ENCODE assay signal across 19 cellular contexts in genomic region chr3:138222888-138223287, GRCh38. TPM values are rescaled to one million over a fixed set of nuclear protein-coding genes. Genes with fewer than 3 reads are reported as not detected.
DNase-seq lines count a peak whose midpoint lies in the region; ATAC-seq and TF ChIP-seq lines count a peak whose summit lies in the region.
"Had no signal": no experiment of that assay in that cellular context is flagged by ENCODE, and none has a peak within 500 bp of the region (broad histone marks: within the 10 kb centered on the region; RNA-seq: fewer than 3 reads in every experiment).

No MANE protein-coding gene starts in this region.

- no peak for ATAC-seq in CD4-positive, alpha-beta T cell (ENCODE audit: poor library complexity)
- peak; percentile 57 for ATAC-seq in activated CD8-positive, alpha-beta T cell treated with anti-CD3 and anti-CD28 coated beads, Interleukin-2, amount 10 ng/mL, durations not matched to agents 7 days and 5 days
- peak in 1 of 2 donors; percentile 88 for ATAC-seq in naive thymus-derived CD8-positive, alpha-beta T cell
- ATAC-seq in GM21723 (IDR thresholded peaks at IDR 0.05; ENCODE audit: unreplicated experiment) (no peak), HG03469 (IDR thresholded peaks at IDR 0.05; ENCODE audit: unreplicated experiment) (no peak)
- ATAC-seq: left lung had no signal

- CTCF ChIA-PET in CD4-positive, alpha-beta T cell (lab: Charles Lee), result no interaction called here
- CTCF ChIA-PET in activated CD8-positive, alpha-beta T cell treated with anti-CD3 and anti-CD28 coated beads, Interleukin-2, amount 10 ng/mL, durations not matched to agents 7 days and 5 days (lab: Charles Lee), result interaction anchor here (0.7 to 1.3 kb wide), 4 partner anchors 11 to 19 kb away, joined by 3 to 5 read pairs (median 4); no protein-coding TSS in a partner anchor

- H3K4me1 Mint-ChIP-seq in CD4-positive, alpha-beta T cell (ENCODE audit: low read depth), result peaks cover 45% of the 10 kb centered on the region
- peaks cover 26% of the 10 kb centered on the region for H3K4me1 Mint-ChIP-seq in activated CD8-positive, alpha-beta T cell treated with anti-CD3 and anti-CD28 coated beads, Interleukin-2, amount 10 ng/mL, durations not matched to agents 7 days and 5 days (ENCODE audit: low read depth)
- peaks cover 21 to 50% (median 46%) of the 10 kb centered on the region in 4 donors for H3K4me1 Mint-ChIP-seq in naive thymus-derived CD8-positive, alpha-beta T cell
- H3K4me1 Mint-ChIP-seq in progenitor cell of endocrine pancreas (ENCODE audit: low read depth), result peaks cover 22% of the 10 kb centered on the region

- POLR2A ChIA-PET in CD4-positive, alpha-beta T cell (lab: Charles Lee), result interaction anchor here (0.7 to 0.9 kb wide), 2 partner anchors 46 to 106 kb away, joined by 3 read pairs; no protein-coding TSS in a partner anchor
- POLR2A ChIA-PET in activated CD8-positive, alpha-beta T cell treated with anti-CD3 and anti-CD28 coated beads, Interleukin-2, amount 10 ng/mL, durations not matched to agents 7 days and 5 days (lab: Charles Lee), result no interaction called here
- POLR2A ChIA-PET in naive thymus-derived CD8-positive, alpha-beta T cell (lab: Charles Lee), result no interaction called here

- H3K27me3 ChIP-seq in CD4-positive, alpha-beta T cell (ENCODE audit: control insufficient read depth, insufficient read depth, low read length), result no peaks in the 10 kb centered on the region
- H3K27me3 ChIP-seq in HL-60 (ENCODE audit: insufficient read depth, poor library complexity, severe bottlenecking), result no peaks in the 10 kb centered on the region
- H3K27me3 ChIP-seq: left lung had no signal

- H3K9me3 ChIP-seq in CD4-positive, alpha-beta T cell (ENCODE audit: control insufficient read depth, low read length), result no peaks in the 10 kb centered on the region
- H3K9me3 ChIP-seq: left lung had no signal

- no peak overlapping the region for H3K27ac ChIP-seq in CD4-positive, alpha-beta T cell (ENCODE audit: low read depth, low read length)
- peak overlapping the region; percentile 86 for H3K27ac ChIP-seq in HL-60 (replicated peaks)

- TF ChIP-seq CTCF in CD4-positive, alpha-beta T cell (IDR thresholded peaks at IDR 0.05), result no peak
- TF ChIP-seq CTCF in HL-60 (IDR thresholded peaks at IDR 0.05; ENCODE audit: insufficient read depth, low read length), result no peak
- TF ChIP-seq CTCF in progenitor cell of endocrine pancreas (IDR thresholded peaks at IDR 0.05; ENCODE audit: unreplicated experiment), result no peak

- no peak overlapping the region for H3K4me3 ChIP-seq in HL-60 (replicated peaks; ENCODE audit: insufficient read depth, low read length)
- H3K4me3 ChIP-seq: coronary artery, left lung had no signal

- no peak overlapping the region for H3K4me3 Mint-ChIP-seq in CD4-positive, alpha-beta T cell
- no peak overlapping the region for H3K4me3 Mint-ChIP-seq in activated CD8-positive, alpha-beta T cell treated with anti-CD3 and anti-CD28 coated beads, Interleukin-2, amount 10 ng/mL, durations not matched to agents 7 days and 5 days
- H3K4me3 Mint-ChIP-seq in naive thymus-derived CD8-positive, alpha-beta T cell, result peak overlapping the region in 2 of 10 donors; percentile 4 to 19
- H3K4me3 Mint-ChIP-seq in progenitor cell of endocrine pancreas (ENCODE audit: low read depth), result no peak overlapping the region

- H3K27ac Mint-ChIP-seq in CD4-positive, alpha-beta T cell, result peak overlapping the region; percentile 45
- H3K27ac Mint-ChIP-seq in activated CD8-positive, alpha-beta T cell treated with anti-CD3 and anti-CD28 coated beads, Interleukin-2, amount 10 ng/mL, durations not matched to agents 7 days and 5 days, result peak overlapping the region; percentile 69
- H3K27ac Mint-ChIP-seq in naive thymus-derived CD8-positive, alpha-beta T cell, result peak overlapping the region in 9 of 10 donors; percentile 53 to 93 (median 77)
- no peak overlapping the region for H3K27ac Mint-ChIP-seq in progenitor cell of endocrine pancreas

- H3K27me3 Mint-ChIP-seq in CD4-positive, alpha-beta T cell, result no peaks in the 10 kb centered on the region
- no peaks in the 10 kb centered on the region for H3K27me3 Mint-ChIP-seq in activated CD8-positive, alpha-beta T cell treated with anti-CD3 and anti-CD28 coated beads, Interleukin-2, amount 10 ng/mL, durations not matched to agents 7 days and 5 days (ENCODE audit: low read depth)
- H3K27me3 Mint-ChIP-seq in naive thymus-derived CD8-positive, alpha-beta T cell, result no peaks in the 10 kb centered on the region
- H3K27me3 Mint-ChIP-seq in progenitor cell of endocrine pancreas, result no peaks in the 10 kb centered on the region

- H3K36me3 Mint-ChIP-seq in CD4-positive, alpha-beta T cell (ENCODE audit: low read depth), result peaks cover 77% of the 10 kb centered on the region
- peaks cover 54% of the 10 kb centered on the region for H3K36me3 Mint-ChIP-seq in activated CD8-positive, alpha-beta T cell treated with anti-CD3 and anti-CD28 coated beads, Interleukin-2, amount 10 ng/mL, durations not matched to agents 7 days and 5 days (ENCODE audit: low read depth)
- peaks cover 4 to 68% (median 31%) of the 10 kb centered on the region in 3 donors for H3K36me3 Mint-ChIP-seq in naive thymus-derived CD8-positive, alpha-beta T cell
- H3K36me3 Mint-ChIP-seq in progenitor cell of endocrine pancreas (ENCODE audit: insufficient read depth), result peaks cover 20% of the 10 kb centered on the region

- no peaks in the 10 kb centered on the region for H3K9me3 Mint-ChIP-seq in CD4-positive, alpha-beta T cell
- H3K9me3 Mint-ChIP-seq in activated CD8-positive, alpha-beta T cell treated with anti-CD3 and anti-CD28 coated beads, Interleukin-2, amount 10 ng/mL, durations not matched to agents 7 days and 5 days (ENCODE audit: insufficient read depth), result no peaks in the 10 kb centered on the region
- no peaks in the 10 kb centered on the region for H3K9me3 Mint-ChIP-seq in naive thymus-derived CD8-positive, alpha-beta T cell
- no peaks in the 10 kb centered on the region for H3K9me3 Mint-ChIP-seq in progenitor cell of endocrine pancreas (ENCODE audit: low read depth)

- intact Hi-C loops in CD4-positive, alpha-beta T cell (cut with DNase I, micrococcal nuclease), result loop anchor here in 1 of 2 experiments (5.0 kb wide), 1 partner anchor 36 kb away; the partner anchor contains the start of gene ARMC8

- DNase-seq in CD4-positive, alpha-beta T cell, result no peak
- DNase-seq in HL-60 (ENCODE audit: low read depth in 1 of 2, low spot score in 1 of 2) (no peak), progenitor cell of endocrine pancreas (ENCODE audit: low spot score, unreplicated experiment) (no peak)
- DNase-seq in activated CD8-positive, alpha-beta T cell treated with anti-CD3 and anti-CD28 coated beads, Interleukin-2, amount 10 ng/mL, durations not matched to agents 7 days and 5 days, result peak; percentile 28
- peak in 3 of 10 donors; percentile 5 to 26 (median 20) for DNase-seq in naive thymus-derived CD8-positive, alpha-beta T cell
- no peak for DNase-seq in stimulated activated CD4-positive, alpha-beta T cell treated with anti-CD3 and anti-CD28 coated beads, Interleukin-1b, Interleukin-23, amount 100 ng/mL, for 48 hours
- DNase-seq: activated CD4-positive, alpha-beta T cell treated with anti-CD3 and anti-CD28 coated beads, Interleukin-2, amount 50 U/mL, for 4 hours; amniotic stem cell; Calu3; EL; head of caudate nucleus; left lung; NCI-H1105 treated with DMSO at 0.1 percent for 48 hours; NCI-H524 treated with DMSO at 0.1 percent for 48 hours; small intestine; stimulated activated CD4-positive, alpha-beta T cell treated with anti-CD3 and anti-CD28 coated beads, Interleukin-4, amount 100 ng/mL, for 1 hour had no signal

RNA-seq across cellular contexts. Expression of gene ARMC8, which starts 35.8 kb away (rescaled TPM):
- 10 to 100 TPM; 62.8 to 62.9 TPM for total RNA-seq in CD4-positive, alpha-beta T cell
- 10 to 100 TPM; 50.4 to 53.2 TPM for total RNA-seq in activated CD8-positive, alpha-beta T cell treated with anti-CD3 and anti-CD28 coated beads, Interleukin-2, amount 10 ng/mL, durations not matched to agents 7 days and 5 days
- total RNA-seq in naive thymus-derived CD8-positive, alpha-beta T cell, result 10 to 100 TPM; 69.5 to 75.0 TPM
- polyA plus RNA-seq in naive thymus-derived CD8-positive, alpha-beta T cell, result 10 to 100 TPM; 40.8 to 55.7 (median 44.1) TPM
- total RNA-seq in progenitor cell of endocrine pancreas, result 57.4 and 71.3 TPM in 2 replicates

RNA-seq across cellular contexts. Expression of gene DBR1, which starts 48.2 kb away (rescaled TPM):
- 10 to 100 TPM; 23.1 to 24.6 TPM for total RNA-seq in CD4-positive, alpha-beta T cell
- total RNA-seq in activated CD8-positive, alpha-beta T cell treated with anti-CD3 and anti-CD28 coated beads, Interleukin-2, amount 10 ng/mL, durations not matched to agents 7 days and 5 days, result 10 to 100 TPM; 18.1 to 21.8 TPM
- 10 to 100 TPM; 27.0 to 27.1 TPM for total RNA-seq in naive thymus-derived CD8-positive, alpha-beta T cell
- polyA plus RNA-seq in naive thymus-derived CD8-positive, alpha-beta T cell, result 10 to 100 TPM in 2 of 3 donors, 1 to 10 TPM in 1; 9.9 to 13.7 (median 10.0) TPM
- 31.8 and 34.2 TPM in 2 replicates for total RNA-seq in progenitor cell of endocrine pancreas
